ENCODE assay signal across 8 cellular contexts in the genomic region with DNA sequence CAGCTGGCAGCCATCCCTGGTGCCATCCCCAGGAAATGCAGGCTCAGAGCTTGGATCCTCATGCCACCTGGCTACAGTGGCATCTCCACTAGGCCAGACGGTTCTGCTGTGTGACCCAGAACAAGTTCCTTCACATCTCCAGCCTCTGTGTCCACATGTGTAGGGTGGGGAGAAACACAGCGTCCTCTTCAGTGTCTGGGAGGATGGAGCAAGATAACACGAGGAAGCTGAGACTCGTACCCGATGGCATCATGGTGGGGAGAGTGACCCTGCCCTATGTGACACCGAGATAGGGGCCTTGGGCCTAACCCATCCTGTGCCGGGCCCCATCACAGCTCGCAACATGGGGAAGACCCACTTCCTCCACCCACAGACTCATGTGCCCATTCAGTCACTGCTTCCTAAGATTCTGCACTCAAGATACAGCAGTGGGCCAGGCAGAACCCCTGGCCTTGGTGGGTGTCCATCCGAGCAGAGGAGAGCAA.
"Had no signal": no experiment of that assay in that cellular context is flagged by ENCODE, and none has a peak within 500 bp of the region (broad histone marks: within the 10 kb centered on the region; RNA-seq: fewer than 3 reads in every experiment).

No MANE protein-coding gene starts in this region.

- H3K4me3 ChIP-seq: adrenal gland, colonic mucosa, gastroesophageal sphincter, testis had no signal

- H3K27me3 ChIP-seq: adrenal gland, colonic mucosa, gastroesophageal sphincter, testis had no signal

- H3K9me3 ChIP-seq: adrenal gland, colonic mucosa, gastroesophageal sphincter, testis had no signal

- DNase-seq: natural killer cell had no signal

- H3K4me1 ChIP-seq: adrenal gland, colonic mucosa, gastroesophageal sphincter, testis had no signal

- H3K27ac ChIP-seq: adrenal gland, colonic mucosa, gastroesophageal sphincter, testis had no signal

- H3K36me3 ChIP-seq: colonic mucosa had no signal

- FAIRE-seq: endometrium, keratinocyte, small intestine had no signal
